Comparison of ENCODE assay signal across 5 cellular contexts in genomic region chr1:30259631-30260030, GRCh38.
"Had no signal": no experiment of that assay in that cellular context is flagged by ENCODE, and none has a peak within 500 bp of the region (broad histone marks: within the 10 kb centered on the region; RNA-seq: fewer than 3 reads in every experiment).

No MANE protein-coding gene starts in this region.

- H3K4me1 ChIP-seq: HAP-1 had no signal

- H3K4me3 ChIP-seq: GM23338, HAP-1, K562 had no signal

- H3K4me3 Mint-ChIP-seq: GM23338, HFFc6 had no signal

- H3K36me3 ChIP-seq: HAP-1 had no signal

- H3K9me3 Mint-ChIP-seq: GM23338 had no signal

- DNase-seq: HFFc6, IMR-90 had no signal

- H3K27ac Mint-ChIP-seq: GM23338, HFFc6 had no signal

- H3K9me3 ChIP-seq: HAP-1 had no signal
